ENCODE assay signal across 8 cellular contexts in genomic region chr5:134524826-134525686, GRCh38. TPM values are rescaled to one million over a fixed set of nuclear protein-coding genes. Genes with fewer than 3 reads are reported as not detected.
DNase-seq lines count a peak whose midpoint lies in the region; ATAC-seq and TF ChIP-seq lines count a peak whose summit lies in the region.

TSS of gene JADE2 (plus strand) at chr5:134525670. CDS start at chr5:134535858, 10,188 bp downstream.

- POLR2A ChIA-PET in activated B cell treated with CpG ODN at 0.5 μM for 24 hours (lab: Charles Lee), result interaction anchor here (0.6 to 16.8 kb wide), 28 partner anchors 9 to 1969 kb away, joined by 3 to 763 read pairs (median 5); partner anchors contain the start of genes C5orf15, CDKL3, CDKN2AIPNL and PPP2CA

- TSS peak; percentile 62 for BruUV-seq in mammary epithelial cell (replicated peaks; lab: Mats Ljungman, UMichigan)

- H3K27me3 Mint-ChIP-seq in GM23338 (ENCODE audit: insufficient read depth, low read depth, poor library complexity) (peaks cover 15% of the 10 kb centered on the region), activated B cell treated with CpG ODN at 0.5 μM for 24 hours (no peaks in the 10 kb centered on the region)

- H3K4me2 ChIP-seq in GM23338, result peak within 1 kb of the TSS; percentile 94
- H3K4me2 ChIP-seq in mammary epithelial cell (ENCODE audit: insufficient read depth, low read depth, low read length), result peak within 1 kb of the TSS; percentile 99
- H3K4me2 ChIP-seq in smooth muscle cell, result peak within 1 kb of the TSS; percentile 98

- H3K27me3 ChIP-seq in GM23338 (ENCODE audit: insufficient read depth) (no peaks in the 10 kb centered on the region), mammary epithelial cell (ENCODE audit: insufficient read depth, low read length) (no peaks in the 10 kb centered on the region), smooth muscle cell (ENCODE audit: low read depth) (no peaks in the 10 kb centered on the region)

- peak within 1 kb of the TSS; percentile 91 for H3K9ac ChIP-seq in mammary epithelial cell (ENCODE audit: insufficient read depth, low read length)
- peak within 1 kb of the TSS; percentile 67 for H3K9ac ChIP-seq in smooth muscle cell (ENCODE audit: low read depth)

- DNase-seq in DMS79 treated with DMSO at 0.1 percent for 48 hours (lab: John Stamatoyannopoulos, UW), result peak; percentile 22
- DNase-seq in GM23338 (ENCODE audit: low spot score), result peak; percentile 80
- DNase-seq in NCI-H1105 (lab: John Stamatoyannopoulos, UW), result peak; percentile 8
- DNase-seq in activated B cell treated with CpG ODN at 0.5 μM for 24 hours, result peak; percentile 83
- peak; percentile 68 for DNase-seq in mammary epithelial cell
- peak; percentile 31 for DNase-seq in iPS-NIHi7 (ENCODE audit: extremely low spot score)
- DNase-seq in smooth muscle cell (lab: John Stamatoyannopoulos, UW; ENCODE audit: unreplicated experiment), result peak; percentile 75

- H3K27ac ChIP-seq in GM23338 (ENCODE audit: low read depth) (peak within 1 kb of the TSS; percentile 100), mammary epithelial cell (ENCODE audit: insufficient read depth, low read depth, low read length) (peak within 1 kb of the TSS; percentile 83), smooth muscle cell (ENCODE audit: low read depth) (peak within 1 kb of the TSS; percentile 64)

- H3K36me3 ChIP-seq in GM23338 (ENCODE audit: insufficient read depth) (no peaks in the 10 kb centered on the region), mammary epithelial cell (ENCODE audit: insufficient read depth, low read length) (no peaks in the 10 kb centered on the region), smooth muscle cell (ENCODE audit: low read depth) (no peaks in the 10 kb centered on the region)

- ATAC-seq in GM23338 (peak; percentile 11), activated B cell treated with CpG ODN at 0.5 μM for 24 hours (ENCODE audit: low read depth) (peak; percentile 69), HG02884 (IDR thresholded peaks at IDR 0.05; ENCODE audit: unreplicated experiment) (no peak)

- intact Hi-C loops in activated B cell treated with CpG ODN at 0.5 μM for 24 hours (cut with micrococcal nuclease) (loop anchor here (1.0 to 5.0 kb wide), 9 partner anchors 22 to 380 kb away; partner anchors contain the start of genes CAMLG, PCBD2, PPP2CA and SAR1B), mammary epithelial cell (cut with micrococcal nuclease) (loop anchor here (1.0 to 5.0 kb wide), 3 partner anchors 14 to 223 kb away; no protein-coding TSS in a partner anchor)

- no peaks in the 10 kb centered on the region for H3K9me3 ChIP-seq in mammary epithelial cell (replicated peaks; ENCODE audit: insufficient read depth, low read length)
- no peaks in the 10 kb centered on the region for H3K9me3 ChIP-seq in smooth muscle cell (replicated peaks; ENCODE audit: low read depth)

- H3F3A ChIP-seq in GM23338 (replicated peaks; ENCODE audit: low read depth) (peaks cover 31% of the 10 kb centered on the region), smooth muscle cell (ENCODE audit: low read depth) (peaks cover 9% of the 10 kb centered on the region)

- H3K4me3 Mint-ChIP-seq in GM23338, result peak within 1 kb of the TSS; percentile 96
- peak within 1 kb of the TSS; percentile 98 for H3K4me3 Mint-ChIP-seq in activated B cell treated with CpG ODN at 0.5 μM for 24 hours

- in situ Hi-C loops in mammary epithelial cell (cut with MboI; ENCODE audit: low sequenced_read_pairs in 2 of 2), result loop anchor here in 1 of 2 donors (10.0 kb wide), 1 partner anchor 110 kb away; the partner anchor contains the start of gene CDKN2AIPNL

- peaks cover 36% of the 10 kb centered on the region for H3K79me2 ChIP-seq in GM23338 (replicated peaks; ENCODE audit: insufficient read depth)
- H3K79me2 ChIP-seq in mammary epithelial cell (ENCODE audit: insufficient read depth, low read length), result peaks cover 35% of the 10 kb centered on the region
- peaks cover 18% of the 10 kb centered on the region for H3K79me2 ChIP-seq in smooth muscle cell (ENCODE audit: low read depth)

- H3K4me1 ChIP-seq in GM23338 (ENCODE audit: insufficient read depth) (peaks cover 36% of the 10 kb centered on the region), mammary epithelial cell (ENCODE audit: insufficient read depth, low read length) (peaks cover 17% of the 10 kb centered on the region), smooth muscle cell (ENCODE audit: low read depth) (peaks cover 12% of the 10 kb centered on the region)

- H3K4me1 Mint-ChIP-seq in GM23338 (peaks cover 40% of the 10 kb centered on the region), activated B cell treated with CpG ODN at 0.5 μM for 24 hours (peaks cover 42% of the 10 kb centered on the region)

- H3K9me2 ChIP-seq in GM23338 (ENCODE audit: insufficient read depth), result no peaks in the 10 kb centered on the region

- 2% methylated on average over 14 of the region's 57 CpGs for WGBS in mammary epithelial cell (ENCODE audit: low coverage, missing lambda C conversion rate)
- under 1% methylated on average over 31 of the region's 57 CpGs for WGBS in smooth muscle cell (ENCODE audit: low lambda C conversion rate)

- TF ChIP-seq CTCF in GM23338 (conservative IDR thresholded peaks at IDR 0.05; ENCODE audit: low read depth in 2 of 2) (no peak), activated B cell treated with CpG ODN at 0.5 μM for 24 hours (IDR thresholded peaks at IDR 0.05) (no peak), mammary epithelial cell (conservative IDR thresholded peaks at IDR 0.05 in 1 of 2, IDR thresholded peaks at IDR 0.05 in 1 of 2; ENCODE audit: extremely low read depth in 1 of 2, insufficient read depth in 1 of 2, low read depth in 1 of 2, low read length in 2 of 2) (peak in 1 of 2 donors; percentile 13), smooth muscle cell (IDR thresholded peaks at IDR 0.05; ENCODE audit: borderline replicate concordance, insufficient read depth, poor library complexity, severe bottlenecking) (peak; percentile 0)

- dilution Hi-C loops in mammary epithelial cell (cut with HindIII; ENCODE audit: low sequenced_read_pairs), result no loop called here

- peak within 1 kb of the TSS; percentile 19; the same call in 1 of the 2 replicates for H2AFZ ChIP-seq in GM23338
- peak within 1 kb of the TSS; percentile 87 for H2AFZ ChIP-seq in mammary epithelial cell (ENCODE audit: low read depth, low read length)
- H2AFZ ChIP-seq in smooth muscle cell (ENCODE audit: low read depth), result peak within 1 kb of the TSS; percentile 95

- CTCF ChIA-PET in activated B cell treated with CpG ODN at 0.5 μM for 24 hours (lab: Charles Lee), result interaction anchor here (0.6 to 4.5 kb wide), 6 partner anchors 19 to 113 kb away, joined by 3 to 41 read pairs (median 8); partner anchors contain the start of gene CDKN2AIPNL
- CTCF ChIA-PET in mammary epithelial cell (lab: Charles Lee; ENCODE audit: low non-redundant PET), result interaction anchor here (0.6 to 0.8 kb wide), 4 partner anchors 14 to 227 kb away, joined by 3 to 9 read pairs (median 6); no protein-coding TSS in a partner anchor

- H3K36me3 Mint-ChIP-seq in GM23338 (ENCODE audit: low read depth) (no peaks in the 10 kb centered on the region), activated B cell treated with CpG ODN at 0.5 μM for 24 hours (ENCODE audit: low read depth) (peaks cover 17% of the 10 kb centered on the region)

- H3K4me3 ChIP-seq in GM23338 (peak within 1 kb of the TSS; percentile 79), mammary epithelial cell (replicated peaks in 1 of 3; ENCODE audit: insufficient read depth in 1 of 3, low read depth in 2 of 3, low read length in 3 of 3) (peak within 1 kb of the TSS; percentile 87 to 96 (median 91)), smooth muscle cell (peak within 1 kb of the TSS; percentile 92)

- H3K9me3 Mint-ChIP-seq in GM23338 (no peaks in the 10 kb centered on the region), activated B cell treated with CpG ODN at 0.5 μM for 24 hours (no peaks in the 10 kb centered on the region)

- peak within 1 kb of the TSS; percentile 98 for H3K27ac Mint-ChIP-seq in GM23338
- peak within 1 kb of the TSS; percentile 97 for H3K27ac Mint-ChIP-seq in activated B cell treated with CpG ODN at 0.5 μM for 24 hours

- H4K20me1 ChIP-seq in GM23338 (replicated peaks; ENCODE audit: insufficient read depth) (peaks cover 11% of the 10 kb centered on the region), mammary epithelial cell (ENCODE audit: insufficient read depth, low read length) (no peaks in the 10 kb centered on the region), smooth muscle cell (ENCODE audit: low read depth) (peaks cover 6% of the 10 kb centered on the region)

TF ChIP-seq in GM23338, 12 proteins besides CTCF, POLR2A, EP300 and RAD21:
- TF ChIP-seq JUNB (IDR thresholded peaks at IDR 0.05; ENCODE audit: unreplicated experiment) (no peak), CREB1 (CRISPR knock-in tag; IDR thresholded peaks at IDR 0.05; ENCODE audit: low read depth) (peak; percentile 60; the same call in 1 of the 2 replicates), NANOG (IDR thresholded peaks at IDR 0.05; ENCODE audit: borderline replicate concordance) (no peak), POLR2AphosphoS5 (IDR thresholded peaks at IDR 0.05; ENCODE audit: low read depth) (no peak)

RNA-seq across cellular contexts. Expression of gene JADE2, which starts in this region (rescaled TPM):
- total RNA-seq in GM23338 (2014; rRNA removed; shearing (Covaris generic)), result 31.9 and 40.8 TPM in 2 replicates
- polyA plus RNA-seq in GM23338 (2016; fragmentation: Nextera tagmentation; extraction: Ambion mirVana), result 15.9 and 16.2 TPM in 2 replicates
- 218 and 225 TPM in 2 replicates for total RNA-seq in activated B cell treated with CpG ODN at 0.5 μM for 24 hours
- total RNA-seq in mammary epithelial cell, result 10 to 100 TPM; 41.2 to 49.6 TPM
- polyA plus RNA-seq in mammary epithelial cell, result 23.5 TPM
- 50.6 TPM for polyA minus RNA-seq in mammary epithelial cell
- total RNA-seq in smooth muscle cell, result 5.0 and 18.0 TPM in 2 replicates
- 4.3 and 5.5 TPM in 2 replicates for polyA plus RNA-seq in smooth muscle cell

Comparison
In these comparisons a context has a peak if more than half of its experiments do, and no peak if none do; other contexts are left out.
1. DNase-seq: peak in every context shown above with its lines; median percentile 83 in activated B cell treated with CpG ODN at 0.5 μM for 24 hours; 80 in GM23338; 75 in smooth muscle cell; 68 in mammary epithelial cell; 31 in iPS-NIHi7; 22 in DMS79 treated with DMSO at 0.1 percent for 48 hours; 8 in NCI-H1105.
2. H2AFZ ChIP-seq: peak in every context shown above with its lines; median percentile 95 in smooth muscle cell; 87 in mammary epithelial cell; 19 in GM23338.